ENCODE assay signal across 9 cellular contexts in the genomic region with DNA sequence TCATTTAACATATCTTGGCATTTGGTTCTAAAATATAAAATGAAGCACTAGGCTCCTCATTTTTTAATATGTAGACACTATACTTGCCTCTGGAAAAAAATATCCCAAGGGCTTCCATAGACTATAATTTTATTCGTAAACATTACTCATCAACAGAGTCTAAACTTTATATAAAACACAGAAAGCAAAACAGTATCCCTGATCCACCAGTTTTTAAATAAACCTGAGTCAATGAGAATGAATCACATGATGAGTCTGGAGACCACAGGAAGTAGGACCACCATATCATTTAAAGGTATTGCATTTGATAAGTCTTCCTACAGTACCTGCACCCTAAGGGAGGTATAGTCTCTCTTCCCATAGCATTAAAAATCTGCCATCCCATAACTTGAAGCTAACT.
"Had no signal": no experiment of that assay in that cellular context is flagged by ENCODE, and none has a peak within 500 bp of the region (broad histone marks: within the 10 kb centered on the region; RNA-seq: fewer than 3 reads in every experiment).

No MANE protein-coding gene starts in this region.

- H3K27ac ChIP-seq: GM23248, HL-60 had no signal

- H3K9me3 Mint-ChIP-seq: HFFc6 had no signal

- DNase-seq: GM23248, GOT3, H7, HFFc6, KBM-7 had no signal

- H3K4me1 ChIP-seq: HAP-1 had no signal

- ATAC-seq: HCT116, HepG2 had no signal

- H3K9ac ChIP-seq: GM23248 had no signal

- H3K4me3 Mint-ChIP-seq: HFFc6 had no signal

- H3K36me3 ChIP-seq: HAP-1 had no signal

- FAIRE-seq: HepG2 had no signal

- H3K27ac Mint-ChIP-seq: HFFc6 had no signal

- H3K4me3 ChIP-seq: GM23248, HAP-1 had no signal

- H2AFZ ChIP-seq: GM23248 had no signal
